In genomic region chr10:21003240-21003822, GRCh38 we compare ENCODE assay signal across 32 cellular contexts.
"Had no signal": no experiment of that assay in that cellular context is flagged by ENCODE, and none has a peak within 500 bp of the region (broad histone marks: within the 10 kb centered on the region; RNA-seq: fewer than 3 reads in every experiment).

No MANE protein-coding gene starts in this region.

- H3K27me3 Mint-ChIP-seq: activated CD4-positive, alpha-beta memory T cell treated with anti-CD3 and anti-CD28 coated beads, Interleukin-2, amount 10 ng/mL, durations not matched to agents 7 days and 5 days; activated CD4-positive, alpha-beta T cell treated with anti-CD3 and anti-CD28 coated beads, Interleukin-2, amount 10 ng/mL, durations not matched to agents 7 days and 5 days; activated naive CD4-positive, alpha-beta T cell treated with anti-CD3 and anti-CD28 coated beads, Interleukin-2, amount 10 ng/mL, durations not matched to agents 7 days and 5 days; activated naive CD8-positive, alpha-beta T cell treated with anti-CD3 and anti-CD28 coated beads, Interleukin-2, amount 10 ng/mL, durations not matched to agents 7 days and 5 days; activated T-cell treated with anti-CD3 and anti-CD28 coated beads, Interleukin-2, amount 50 U/mL, for 24 hours; brain; effector memory CD8-positive, alpha-beta T cell; naive B cell had no signal

- H3K36me3 ChIP-seq: ascending aorta, heart left ventricle, right atrium auricular region, suprapubic skin, tibial artery, upper lobe of right lung, WERI-Rb-1 had no signal

- H3K27ac ChIP-seq: ascending aorta, heart left ventricle, parathyroid adenoma, right atrium auricular region, suprapubic skin, tibial artery, upper lobe of right lung, WERI-Rb-1 had no signal

- DNase-seq: activated CD4-positive, alpha-beta memory T cell treated with anti-CD3 and anti-CD28 coated beads, Interleukin-2, amount 10 ng/mL, durations not matched to agents 7 days and 5 days; activated CD4-positive, alpha-beta T cell treated with anti-CD3 and anti-CD28 coated beads for 1 hour; activated CD4-positive, alpha-beta T cell treated with anti-CD3 and anti-CD28 coated beads, Interleukin-2, amount 10 ng/mL, durations not matched to agents 7 days and 5 days; activated CD8-positive, alpha-beta memory T cell treated with anti-CD3 and anti-CD28 coated beads, Interleukin-2, amount 50 U/mL, for 48 hours; activated gamma-delta T cell; activated naive CD4-positive, alpha-beta T cell treated with anti-CD3 and anti-CD28 coated beads, Interleukin-2, amount 10 ng/mL, durations not matched to agents 7 days and 5 days; activated naive CD8-positive, alpha-beta T cell treated with anti-CD3 and anti-CD28 coated beads, Interleukin-2, amount 10 ng/mL, durations not matched to agents 7 days and 5 days; activated T-cell treated with anti-CD3 and anti-CD28 coated beads, Interleukin-2, amount 50 U/mL, for 24 hours; cortex of kidney; effector memory CD8-positive, alpha-beta T cell; foreskin fibroblast; heart left ventricle; hypothalamus; immature natural killer cell; kidney; naive B cell; nephron progenitor cell; occipital lobe; stimulated activated CD4-positive, alpha-beta T cell treated with anti-CD3 and anti-CD28 coated beads, Interleukin-15, amount 100 ng/mL, for 24 hours; stimulated activated CD4-positive, alpha-beta T cell treated with anti-CD3 and anti-CD28 coated beads, Interleukin-2, amount 100 ng/mL, for 24 hours; stimulated activated naive CD4-positive, alpha-beta T cell; T-helper 9 cell; tibial artery; upper lobe of right lung; WERI-Rb-1 had no signal

- ATAC-seq: effector memory CD8-positive, alpha-beta T cell; heart left ventricle; upper lobe of right lung had no signal

- H3K9ac ChIP-seq: parathyroid adenoma had no signal

- H2AFZ ChIP-seq: parathyroid adenoma had no signal

- H3K4me1 ChIP-seq: ascending aorta, right atrium auricular region, suprapubic skin, upper lobe of right lung had no signal

- H3K9me3 Mint-ChIP-seq: activated CD4-positive, alpha-beta memory T cell treated with anti-CD3 and anti-CD28 coated beads, Interleukin-2, amount 10 ng/mL, durations not matched to agents 7 days and 5 days; activated CD4-positive, alpha-beta T cell treated with anti-CD3 and anti-CD28 coated beads, Interleukin-2, amount 10 ng/mL, durations not matched to agents 7 days and 5 days; activated naive CD4-positive, alpha-beta T cell treated with anti-CD3 and anti-CD28 coated beads, Interleukin-2, amount 10 ng/mL, durations not matched to agents 7 days and 5 days; activated T-cell treated with anti-CD3 and anti-CD28 coated beads, Interleukin-2, amount 50 U/mL, for 24 hours; brain; mesothelial cell of epicardium; nephron progenitor cell had no signal

- H3K36me3 Mint-ChIP-seq: activated naive CD4-positive, alpha-beta T cell treated with anti-CD3 and anti-CD28 coated beads, Interleukin-2, amount 10 ng/mL, durations not matched to agents 7 days and 5 days; activated naive CD8-positive, alpha-beta T cell treated with anti-CD3 and anti-CD28 coated beads, Interleukin-2, amount 10 ng/mL, durations not matched to agents 7 days and 5 days; brain; immature natural killer cell; mesothelial cell of epicardium; naive B cell had no signal

- H3K4me3 ChIP-seq: ascending aorta, heart left ventricle, right atrium auricular region, suprapubic skin, tibial artery, upper lobe of right lung had no signal

- H3K9me3 ChIP-seq: ascending aorta, heart left ventricle, right atrium auricular region, suprapubic skin, tibial artery, upper lobe of right lung had no signal

- H3K4me1 Mint-ChIP-seq: activated CD4-positive, alpha-beta memory T cell treated with anti-CD3 and anti-CD28 coated beads, Interleukin-2, amount 10 ng/mL, durations not matched to agents 7 days and 5 days; activated CD4-positive, alpha-beta T cell treated with anti-CD3 and anti-CD28 coated beads, Interleukin-2, amount 10 ng/mL, durations not matched to agents 7 days and 5 days; activated naive CD4-positive, alpha-beta T cell treated with anti-CD3 and anti-CD28 coated beads, Interleukin-2, amount 10 ng/mL, durations not matched to agents 7 days and 5 days; activated naive CD8-positive, alpha-beta T cell treated with anti-CD3 and anti-CD28 coated beads, Interleukin-2, amount 10 ng/mL, durations not matched to agents 7 days and 5 days; immature natural killer cell; naive B cell had no signal

- H3K27ac Mint-ChIP-seq: activated CD4-positive, alpha-beta memory T cell treated with anti-CD3 and anti-CD28 coated beads, Interleukin-2, amount 10 ng/mL, durations not matched to agents 7 days and 5 days; activated CD4-positive, alpha-beta T cell treated with anti-CD3 and anti-CD28 coated beads, Interleukin-2, amount 10 ng/mL, durations not matched to agents 7 days and 5 days; activated naive CD4-positive, alpha-beta T cell treated with anti-CD3 and anti-CD28 coated beads, Interleukin-2, amount 10 ng/mL, durations not matched to agents 7 days and 5 days; activated naive CD8-positive, alpha-beta T cell treated with anti-CD3 and anti-CD28 coated beads, Interleukin-2, amount 10 ng/mL, durations not matched to agents 7 days and 5 days; activated T-cell treated with anti-CD3 and anti-CD28 coated beads, Interleukin-2, amount 50 U/mL, for 24 hours; brain; effector memory CD8-positive, alpha-beta T cell; immature natural killer cell; mesothelial cell of epicardium; naive B cell had no signal

- H3K4me3 Mint-ChIP-seq: activated CD4-positive, alpha-beta memory T cell treated with anti-CD3 and anti-CD28 coated beads, Interleukin-2, amount 10 ng/mL, durations not matched to agents 7 days and 5 days; activated CD4-positive, alpha-beta T cell treated with anti-CD3 and anti-CD28 coated beads, Interleukin-2, amount 10 ng/mL, durations not matched to agents 7 days and 5 days; activated naive CD4-positive, alpha-beta T cell treated with anti-CD3 and anti-CD28 coated beads, Interleukin-2, amount 10 ng/mL, durations not matched to agents 7 days and 5 days; activated naive CD8-positive, alpha-beta T cell treated with anti-CD3 and anti-CD28 coated beads, Interleukin-2, amount 10 ng/mL, durations not matched to agents 7 days and 5 days; activated T-cell treated with anti-CD3 and anti-CD28 coated beads, Interleukin-2, amount 50 U/mL, for 24 hours; brain; effector memory CD8-positive, alpha-beta T cell; immature natural killer cell; mesothelial cell of epicardium; naive B cell; nephron progenitor cell had no signal

- FAIRE-seq: kidney, TTC549 had no signal

- H3K27me3 ChIP-seq: ascending aorta, heart left ventricle, right atrium auricular region, suprapubic skin, tibial artery, upper lobe of right lung had no signal
